1 cellular context compared by ENCODE assay signal in the genomic region with DNA sequence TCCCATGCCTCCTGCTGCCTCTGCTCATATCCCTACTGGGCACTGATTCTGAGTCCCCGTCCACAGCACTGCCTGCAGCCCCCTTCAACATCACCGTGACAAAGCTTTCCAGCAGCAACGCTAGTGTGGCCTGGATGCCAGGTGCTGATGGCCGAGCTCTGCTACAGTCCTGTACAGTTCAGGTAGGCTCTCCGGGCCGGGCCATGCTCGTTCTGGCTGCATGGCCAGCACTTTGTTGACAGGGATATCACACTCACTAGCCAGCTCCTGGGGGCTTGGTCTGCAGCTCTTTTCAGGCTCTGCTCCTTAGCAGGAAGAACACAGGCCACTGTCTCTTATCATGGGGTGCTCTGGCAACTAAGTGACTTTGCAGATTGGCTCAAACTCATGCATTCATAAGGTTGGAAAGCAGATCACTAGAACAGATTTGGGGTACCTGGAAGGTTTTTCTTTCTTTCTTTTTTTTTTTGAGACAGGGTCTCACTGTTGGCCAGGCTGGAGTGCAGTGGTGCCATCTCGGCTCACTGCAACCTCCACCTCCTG.
TF ChIP-seq lines count a peak whose summit lies in the region.

No MANE protein-coding gene starts in this region.

TF ChIP-seq in H1, 55 proteins besides CTCF, POLR2A, EP300 and RAD21:
- TF ChIP-seq TBP (IDR thresholded peaks at IDR 0.05; ENCODE audit: low read depth, low read length), result no peak
- TF ChIP-seq ZNF274 (IDR thresholded peaks at IDR 0.05; ENCODE audit: borderline replicate concordance, extremely low read depth, low read length), result no peak
- no peak for TF ChIP-seq BACH1 (IDR thresholded peaks at IDR 0.05; ENCODE audit: low read length)
- no peak for TF ChIP-seq EGR1 (IDR thresholded peaks at IDR 0.05; ENCODE audit: borderline replicate concordance, low read depth, low read length)
- no peak for TF ChIP-seq HDAC6 (IDR thresholded peaks at IDR 0.05; ENCODE audit: low read depth, low read length)
- TF ChIP-seq CBX5 (IDR thresholded peaks at IDR 0.05; ENCODE audit: low read depth, low read length), result no peak
- no peak for TF ChIP-seq RBBP5 (IDR thresholded peaks at IDR 0.05; ENCODE audit: borderline replicate concordance, low read depth, low read length)
- TF ChIP-seq, protein P1, sequence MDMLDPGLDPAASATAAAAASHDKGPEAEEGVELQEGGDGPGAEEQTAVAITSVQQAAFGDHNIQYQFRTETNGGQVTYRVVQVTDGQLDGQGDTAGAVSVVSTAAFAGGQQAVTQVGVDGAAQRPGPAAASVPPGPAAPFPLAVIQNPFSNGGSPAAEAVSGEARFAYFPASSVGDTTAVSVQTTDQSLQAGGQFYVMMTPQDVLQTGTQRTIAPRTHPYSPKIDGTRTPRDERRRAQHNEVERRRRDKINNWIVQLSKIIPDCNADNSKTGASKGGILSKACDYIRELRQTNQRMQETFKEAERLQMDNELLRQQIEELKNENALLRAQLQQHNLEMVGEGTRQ (IDR thresholded peaks at IDR 0.05; ENCODE audit: low read length), result no peak
